In the genomic region with DNA sequence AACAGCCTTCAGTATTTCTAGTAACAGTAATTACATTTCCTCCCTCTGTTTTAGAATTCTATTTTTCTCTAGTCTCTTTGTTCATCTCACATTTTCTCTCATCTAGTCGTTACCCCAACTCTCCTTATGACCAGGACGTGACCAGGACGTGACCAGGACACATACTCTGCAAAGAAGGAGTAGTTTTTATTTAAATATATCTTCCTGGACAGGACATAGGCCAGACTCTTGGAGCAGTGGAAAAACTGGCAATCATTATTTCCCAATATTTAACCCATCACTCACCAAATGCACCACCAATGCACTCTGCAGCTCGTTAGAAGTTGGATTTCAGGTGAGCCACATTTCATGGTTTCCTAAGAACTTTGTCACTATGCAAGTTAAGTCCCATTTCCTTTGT, we compare ENCODE assay signal across 27 cellular contexts. TPM values are rescaled to one million over a fixed set of nuclear protein-coding genes. Genes with fewer than 3 reads are reported as not detected.
DNase-seq lines count a peak whose midpoint lies in the region; ATAC-seq and TF ChIP-seq lines count a peak whose summit lies in the region.
"Had no signal": no experiment of that assay in that cellular context is flagged by ENCODE, and none has a peak within 500 bp of the region (broad histone marks: within the 10 kb centered on the region; RNA-seq: fewer than 3 reads in every experiment).

No MANE protein-coding gene starts in this region.

- no CpG with 5 or more reads among the region's 4 CpGs for WGBS in H9 (ENCODE audit: extremely low coverage, insufficient read length, low lambda C conversion rate)
- WGBS in suprapubic skin, result 38% methylated on average over 4 of the region's 4 CpGs

- H3K23me2 ChIP-seq in H9 (ENCODE audit: insufficient read length, low read depth, low read length, poor library complexity, severe bottlenecking), result no peaks in the 10 kb centered on the region

- H3K18ac ChIP-seq in H9 (ENCODE audit: insufficient read length, low read depth, low read length), result no peak overlapping the region

- H3K27ac Mint-ChIP-seq in H9 (peak overlapping the region in 2 of 3 experiments; percentile 3 to 11; a peak in 2 of 7 replicates), nephron (peak overlapping the region in 2 of 3 experiments; percentile 4 to 23)
- H3K27ac Mint-ChIP-seq: activated naive CD8-positive, alpha-beta T cell treated with anti-CD3 and anti-CD28 coated beads, Interleukin-2, amount 50 U/mL, for 24 hours had no signal

- H3K9me3 Mint-ChIP-seq in H9 (no peaks in the 10 kb centered on the region), nephron (no peaks in the 10 kb centered on the region)
- no peaks in the 10 kb centered on the region for H3K9me3 Mint-ChIP-seq in activated T-cell treated with anti-CD3 and anti-CD28 coated beads, Interleukin-2, amount 50 U/mL, for 4 hours
- H3K9me3 Mint-ChIP-seq: activated naive CD8-positive, alpha-beta T cell treated with anti-CD3 and anti-CD28 coated beads, Interleukin-2, amount 50 U/mL, for 24 hours; CD8-positive, alpha-beta memory T cell; effector memory CD8-positive, alpha-beta T cell had no signal

- H3K79me2 ChIP-seq in H9 (ENCODE audit: insufficient read depth, low read length), result no peaks in the 10 kb centered on the region

- no peak overlapping the region for H3K4me3 Mint-ChIP-seq in H9
- no peak overlapping the region for H3K4me3 Mint-ChIP-seq in nephron
- no peak overlapping the region for H3K4me3 Mint-ChIP-seq in activated T-cell treated with anti-CD3 and anti-CD28 coated beads, Interleukin-2, amount 50 U/mL, for 4 hours
- H3K4me3 Mint-ChIP-seq: activated naive CD8-positive, alpha-beta T cell treated with anti-CD3 and anti-CD28 coated beads, Interleukin-2, amount 50 U/mL, for 24 hours had no signal

- H2BK15ac ChIP-seq in H9 (ENCODE audit: low read depth, low read length), result no peak overlapping the region

- no peak for DNase-seq in H9
- DNase-seq in foreskin keratinocyte, result no peak
- DNase-seq in suprapubic skin (ENCODE audit: low spot score in 2 of 2), result no peak
- DNase-seq in stimulated activated CD4-positive, alpha-beta T cell treated with anti-CD3 and anti-CD28 coated beads, Interleukin-2, amount 100 ng/mL, for 24 hours, result no peak
- no peak for DNase-seq in activated T-cell treated with anti-CD3 and anti-CD28 coated beads, Interleukin-2, amount 50 U/mL, for 4 hours
- no peak for DNase-seq in iPS-NIHi11 (ENCODE audit: low spot score)
- DNase-seq: activated CD4-positive, alpha-beta T cell treated with anti-CD3 and anti-CD28 coated beads, Interleukin-2, amount 50 U/mL, for 48 hours; activated CD4-positive, CD25-positive, alpha-beta regulatory T cell treated with anti-CD3 and anti-CD28 coated beads, Interleukin-2, amount 50 U/mL, for 72 hours; activated naive CD4-positive, alpha-beta T cell; activated naive CD8-positive, alpha-beta T cell treated with anti-CD3 and anti-CD28 coated beads, Interleukin-2, amount 50 U/mL, for 24 hours; caudate nucleus; cortex of kidney; EL; erythroblast; foreskin fibroblast; heart left ventricle; NCI-H1417 treated with DMSO at 0.1 percent for 48 hours; NCI-H524 treated with DMSO at 0.1 percent for 48 hours; NK-92 treated with Interleukin-12 subunit alpha and Interleukin-12 subunit beta, amount 100 ng/mL, for 24 hours; nucleus accumbens; PC-3 had no signal

- H3K9me3 ChIP-seq in H9 (ENCODE audit: control insufficient read depth, low read depth, low read length) (no peaks in the 10 kb centered on the region), suprapubic skin (no peaks in the 10 kb centered on the region)
- H3K9me3 ChIP-seq: heart left ventricle had no signal

- no peak overlapping the region for H3K4me3 ChIP-seq in suprapubic skin
- H3K4me3 ChIP-seq: heart left ventricle had no signal

- H4K20me1 ChIP-seq in H9 (ENCODE audit: control insufficient read depth, insufficient read depth, insufficient read length), result no peaks in the 10 kb centered on the region

- H3K36me3 Mint-ChIP-seq in H9 (ENCODE audit: insufficient read depth in 1 of 3, low read depth in 3 of 3) (no peaks in the 10 kb centered on the region), nephron (ENCODE audit: low read depth) (peaks cover 1% of the 10 kb centered on the region)
- H3K36me3 Mint-ChIP-seq in activated T-cell treated with anti-CD3 and anti-CD28 coated beads, Interleukin-2, amount 50 U/mL, for 4 hours (ENCODE audit: insufficient read depth), result peaks cover 2% of the 10 kb centered on the region

- no peak overlapping the region for H4K5ac ChIP-seq in H9 (ENCODE audit: insufficient read length, low read depth, low read length)

- H4K8ac ChIP-seq in H9 (replicated peaks; ENCODE audit: insufficient read length, low read depth, low read length), result no peak overlapping the region

- H2BK120ac ChIP-seq in H9 (ENCODE audit: low read depth, low read length, poor library complexity, severe bottlenecking), result no peak overlapping the region

- H3K23ac ChIP-seq in H9 (ENCODE audit: insufficient read length, low read depth, low read length), result no peak overlapping the region

- H3K14ac ChIP-seq in H9 (ENCODE audit: insufficient read depth, low read length), result no peak overlapping the region

- H3K4me1 Mint-ChIP-seq in H9, result peaks cover 14 to 16% of the 10 kb centered on the region in 2 experiments
- peaks cover 27% of the 10 kb centered on the region for H3K4me1 Mint-ChIP-seq in nephron
- H3K4me1 Mint-ChIP-seq in activated T-cell treated with anti-CD3 and anti-CD28 coated beads, Interleukin-2, amount 50 U/mL, for 4 hours (ENCODE audit: low read depth), result no peaks in the 10 kb centered on the region
- H3K4me1 Mint-ChIP-seq: activated naive CD8-positive, alpha-beta T cell treated with anti-CD3 and anti-CD28 coated beads, Interleukin-2, amount 50 U/mL, for 24 hours had no signal

- H3K56ac ChIP-seq in H9 (ENCODE audit: insufficient read length, low read depth, low read length), result no peak overlapping the region

- no peaks in the 10 kb centered on the region for H3K79me1 ChIP-seq in H9 (ENCODE audit: insufficient read depth, low read depth, low read length, poor library complexity, severe bottlenecking)

- H3K4me2 ChIP-seq in H9 (ENCODE audit: insufficient read depth, insufficient read length, low read length), result no peak overlapping the region

- H3K27ac ChIP-seq in H9 (ENCODE audit: insufficient read length, low read depth, low read length), result no peak overlapping the region
- H3K27ac ChIP-seq in foreskin keratinocyte, result peak overlapping the region; percentile 36
- H3K27ac ChIP-seq in suprapubic skin, result peak overlapping the region; percentile 59
- H3K27ac ChIP-seq: heart left ventricle had no signal

- TF ChIP-seq CTCF in H9 (conservative IDR thresholded peaks at IDR 0.05) (no peak), foreskin keratinocyte (conservative IDR thresholded peaks at IDR 0.05) (no peak), nephron (IDR thresholded peaks at IDR 0.05; ENCODE audit: unreplicated experiment in 3 of 3) (no peak), suprapubic skin (IDR thresholded peaks at IDR 0.05) (no peak)

- no peak for TF ChIP-seq POLR2A in suprapubic skin (IDR thresholded peaks at IDR 0.05)

- H3K27me3 Mint-ChIP-seq in H9 (ENCODE audit: low read depth), result no peaks in the 10 kb centered on the region
- no peaks in the 10 kb centered on the region for H3K27me3 Mint-ChIP-seq in nephron (ENCODE audit: low read depth)
- no peaks in the 10 kb centered on the region for H3K27me3 Mint-ChIP-seq in activated T-cell treated with anti-CD3 and anti-CD28 coated beads, Interleukin-2, amount 50 U/mL, for 4 hours (ENCODE audit: low read depth)
- H3K27me3 Mint-ChIP-seq: activated naive CD8-positive, alpha-beta T cell treated with anti-CD3 and anti-CD28 coated beads, Interleukin-2, amount 50 U/mL, for 24 hours had no signal

- H2BK20ac ChIP-seq in H9 (ENCODE audit: low read depth, low read length, poor library complexity, severe bottlenecking), result no peak overlapping the region

- no peak overlapping the region for H2BK12ac ChIP-seq in H9 (ENCODE audit: insufficient read length, low read depth, low read length)

- no peak for ATAC-seq in foreskin keratinocyte
- ATAC-seq in activated T-cell treated with anti-CD3 and anti-CD28 coated beads, Interleukin-2, amount 50 U/mL, for 4 hours, result no peak
- no peak for ATAC-seq in GM18867 (IDR thresholded peaks at IDR 0.05; ENCODE audit: unreplicated experiment)
- ATAC-seq: activated naive CD8-positive, alpha-beta T cell treated with anti-CD3 and anti-CD28 coated beads, Interleukin-2, amount 50 U/mL, for 24 hours; HCT116; heart left ventricle; PC-3; Right ventricle myocardium inferior had no signal

- H4K91ac ChIP-seq in H9 (ENCODE audit: insufficient read length, low read depth, low read length), result no peak overlapping the region

- H3K4me1 ChIP-seq in H9 (ENCODE audit: insufficient read depth, low read length) (0 out of 2 replicates have a peak, but pooled peaks cover 6% of the 10 kb centered on the region), foreskin keratinocyte (peaks cover 23% of the 10 kb centered on the region), suprapubic skin (peaks cover 11% of the 10 kb centered on the region)
- H3K4me1 ChIP-seq: heart left ventricle had no signal

- H3K27me3 ChIP-seq in H9 (ENCODE audit: insufficient read depth, low read length) (no peaks in the 10 kb centered on the region), foreskin keratinocyte (no peaks in the 10 kb centered on the region), suprapubic skin (no peaks in the 10 kb centered on the region)
- H3K27me3 ChIP-seq: heart left ventricle had no signal

- TF ChIP-seq EP300 in suprapubic skin (IDR thresholded peaks at IDR 0.05), result no peak

- no peak overlapping the region for H2AK5ac ChIP-seq in H9 (ENCODE audit: insufficient read length, low read length)

- no peaks in the 10 kb centered on the region for H3K36me3 ChIP-seq in suprapubic skin
- H3K36me3 ChIP-seq: heart left ventricle had no signal

- no peak overlapping the region for H3T11ph ChIP-seq in H9 (ENCODE audit: low read length)

- H3K9ac ChIP-seq in H9 (ENCODE audit: extremely low read depth, insufficient read length, low read length), result no peak overlapping the region

- H2BK5ac ChIP-seq in H9 (ENCODE audit: insufficient read length, low read length), result no peak overlapping the region

- H2AFZ ChIP-seq in H9 (ENCODE audit: low read length), result no peak overlapping the region

- no peak overlapping the region for H3K4ac ChIP-seq in H9 (ENCODE audit: low read depth, low read length)

RNA-seq across cellular contexts. Expression of gene POGLUT3, which starts 40.3 kb away (rescaled TPM):
- 13.1 and 13.4 TPM in 2 replicates for total RNA-seq in H9 (2021)
- 13.3 and 13.5 TPM in 2 replicates for total RNA-seq in foreskin keratinocyte
- polyA plus RNA-seq in foreskin keratinocyte, result 4.7 and 6.4 TPM in 2 replicates
- 10 to 100 TPM in 3 of 4 donors, 1 to 10 TPM in 1; 7.5 to 18.8 (median 14.4) TPM for total RNA-seq in suprapubic skin
- 1 to 10 TPM; 4.8 to 6.2 (median 5.5) TPM for total RNA-seq in activated T-cell treated with anti-CD3 and anti-CD28 coated beads, Interleukin-2, amount 50 U/mL, for 4 hours

RNA-seq across cellular contexts. Expression of gene EXPH5, which starts 55.1 kb away (rescaled TPM):
- total RNA-seq in H9 (2021) (3.1 and 4.0 TPM in 2 replicates), foreskin keratinocyte (13.2 and 15.0 TPM in 2 replicates), suprapubic skin (100 to 1,000 TPM; 120 to 232 (median 149) TPM)
- 1.1 and 1.5 TPM in 2 replicates for polyA plus RNA-seq in foreskin keratinocyte
- 1 to 10 TPM in 1 of 3 donors, under 1 TPM in 2; 0.71 to 1.0 (median 0.79) TPM for total RNA-seq in activated T-cell treated with anti-CD3 and anti-CD28 coated beads, Interleukin-2, amount 50 U/mL, for 4 hours
